Comparison of ENCODE assay signal across 19 cellular contexts in genomic region chr9:134841180-134841904, GRCh38. TPM values are rescaled to one million over a fixed set of nuclear protein-coding genes. Genes with fewer than 3 reads are reported as not detected.
DNase-seq lines count a peak whose midpoint lies in the region; ATAC-seq, FAIRE-seq and TF ChIP-seq lines count a peak whose summit lies in the region.
"Had no signal": no experiment of that assay in that cellular context is flagged by ENCODE, and none has a peak within 500 bp of the region (broad histone marks: within the 10 kb centered on the region; RNA-seq: fewer than 3 reads in every experiment).

No MANE protein-coding gene starts in this region.

- CTCF ChIA-PET in H1 (lab: Charles Lee; ENCODE audit: partially characterized antibody) = interaction anchor here (1.0 to 4.2 kb wide), 7 partner anchors 12 to 142 kb away, joined by 3 to 19 read pairs (median 6); no protein-coding TSS in a partner anchor

- no peaks in the 10 kb centered on the region for H3K9me3 Mint-ChIP-seq in effector memory CD8-positive, alpha-beta T cell
- H3K9me3 Mint-ChIP-seq: CD4-positive, CD25-positive, alpha-beta regulatory T cell; CD8-positive, alpha-beta memory T cell; H9 had no signal

- H2AFZ ChIP-seq in H1 (ENCODE audit: low read length) (no peak overlapping the region), mesenchymal stem cell (ENCODE audit: low read depth, low read length) (no peak overlapping the region)

- H3K9me3 ChIP-seq in H1 (ENCODE audit: insufficient read depth in 2 of 2, low read depth in 1 of 2, low read length in 1 of 2) (no peaks in the 10 kb centered on the region), mesenchymal stem cell (ENCODE audit: control insufficient read depth, low read length) (no peaks in the 10 kb centered on the region)
- H3K9me3 ChIP-seq: BE2C had no signal

- H3K4me1 Mint-ChIP-seq in effector memory CD8-positive, alpha-beta T cell (ENCODE audit: low read depth in 2 of 2) = no peaks in the 10 kb centered on the region
- H3K4me1 Mint-ChIP-seq: CD4-positive, CD25-positive, alpha-beta regulatory T cell; CD8-positive, alpha-beta memory T cell had no signal

- POLR2A ChIA-PET in H1 (lab: Charles Lee; ENCODE audit: partially characterized antibody) = no interaction called here

- no peak for TF ChIP-seq POLR2A in H1 (IDR thresholded peaks at IDR 0.05; ENCODE audit: control extremely low read depth in 1 of 2, low read depth in 2 of 2, low read length in 2 of 2)

- ATAC-seq in Right ventricle myocardium superior (ENCODE audit: poor library complexity) = no peak
- ATAC-seq in left cardiac atrium = no peak
- ATAC-seq in effector memory CD8-positive, alpha-beta T cell (replicated peaks) = no peak

- H3K79me2 ChIP-seq in H1 (ENCODE audit: control insufficient read depth in 1 of 2, insufficient read depth in 2 of 2, low read length in 2 of 2) = no peaks in the 10 kb centered on the region

- H3K79me1 ChIP-seq in H1 (ENCODE audit: low read depth, low read length) (no peaks in the 10 kb centered on the region), mesenchymal stem cell (replicated peaks; ENCODE audit: low read length, poor library complexity, severe bottlenecking) (peaks cover 15% of the 10 kb centered on the region)

- H4K5ac ChIP-seq in H1 (ENCODE audit: insufficient read length, low read depth, low read length) = no peak overlapping the region

- H3K4me3 ChIP-seq in H1 (ENCODE audit: extremely low read depth in 1 of 4, insufficient read depth in 2 of 4, low read depth in 3 of 4, low read length in 4 of 4) (no peak overlapping the region), mesenchymal stem cell (ENCODE audit: insufficient read depth in 1 of 2, low read depth in 1 of 2, low read length in 2 of 2) (no peak overlapping the region)

- TF ChIP-seq RAD21 in H1 (IDR thresholded peaks at IDR 0.05 in 1 of 2, conservative IDR thresholded peaks at IDR 0.05 in 1 of 2; ENCODE audit: low read depth in 2 of 2, low read length in 2 of 2) = no peak

- no peak overlapping the region for H3K56ac ChIP-seq in H1 (replicated peaks; ENCODE audit: insufficient read length, low read depth, low read length)

- H2BK12ac ChIP-seq in H1 (ENCODE audit: low read depth, low read length) (no peak overlapping the region), mesenchymal stem cell (ENCODE audit: low read length in 2 of 2) (no peak overlapping the region)

- no peaks in the 10 kb centered on the region for H3K23me2 ChIP-seq in H1 (ENCODE audit: low read depth, low read length)

- H2BK5ac ChIP-seq in H1 (ENCODE audit: low read depth, low read length) = 0 out of 2 replicates have a peak overlapping the region, but pooled peaks have one; percentile 52
- H2BK5ac ChIP-seq in mesenchymal stem cell (ENCODE audit: low read depth, low read length, poor library complexity, severe bottlenecking) = no peak overlapping the region

- no peak overlapping the region for H3K4me2 ChIP-seq in H1 (ENCODE audit: insufficient read depth in 1 of 2, low read depth in 2 of 2, low read length in 2 of 2)
- H3K4me2 ChIP-seq in mesenchymal stem cell (ENCODE audit: low read length, poor library complexity, severe bottlenecking) = no peak overlapping the region

- no peaks in the 10 kb centered on the region for H3K27me3 Mint-ChIP-seq in effector memory CD8-positive, alpha-beta T cell
- H3K27me3 Mint-ChIP-seq: CD4-positive, CD25-positive, alpha-beta regulatory T cell; CD8-positive, alpha-beta memory T cell had no signal

- 88% methylated on average over 14 of the region's 15 CpGs; no CpG with 5 or more reads in 1 of the 2 experiments for WGBS in H1 (ENCODE audit: extremely low coverage in 1 of 2, insufficient coverage in 1 of 2, insufficient read length in 1 of 2, insufficient replicate concordance in 2 of 2, low coverage in 1 of 2, low lambda C conversion rate in 2 of 2, missing lambda C conversion rate in 1 of 2), 2 experiments
- WGBS in mesenchymal stem cell = 98% methylated on average over 13 of the region's 15 CpGs

- H2BK15ac ChIP-seq in H1 (ENCODE audit: low read length) (no peak overlapping the region), mesenchymal stem cell (ENCODE audit: low read depth, poor library complexity, severe bottlenecking) (no peak overlapping the region)

- H3K27me3 ChIP-seq in H1 (replicated peaks in 1 of 4; ENCODE audit: control insufficient read depth in 3 of 4, extremely low read depth in 1 of 4, insufficient read depth in 3 of 4, low read length in 3 of 4) = no peaks in the 10 kb centered on the region
- H3K27me3 ChIP-seq in mesenchymal stem cell (ENCODE audit: control insufficient read depth in 1 of 2, insufficient read depth in 1 of 2, low read length in 2 of 2) = no peaks in the 10 kb centered on the region
- H3K27me3 ChIP-seq: BE2C had no signal

- no peak overlapping the region for H3K4me3 Mint-ChIP-seq in effector memory CD8-positive, alpha-beta T cell
- H3K4me3 Mint-ChIP-seq: CD4-positive, CD25-positive, alpha-beta regulatory T cell; CD8-positive, alpha-beta memory T cell; H9 had no signal

- intact Hi-C loops in Right ventricle myocardium superior (cut with DNase I) = no loop called here
- intact Hi-C loops in left cardiac atrium (cut with DNase I) = no loop called here

- DNase-seq in Right ventricle myocardium superior (peak; percentile 16), left cardiac atrium (no peak), H1 (ENCODE audit: low read depth in 1 of 2, low spot score in 2 of 2) (no peak), mesenchymal stem cell (no peak), GM19239 (ENCODE audit: insufficient read length, low spot score) (no peak), NCI-H345 treated with DMSO at 0.1 percent for 48 hours (lab: John Stamatoyannopoulos, UW; ENCODE audit: unreplicated experiment) (no peak)
- DNase-seq in effector memory CD8-positive, alpha-beta T cell = no peak
- DNase-seq: BE2C; C1 segment of cervical spinal cord; CD4-positive, CD25-positive, alpha-beta regulatory T cell; COR-L47; DMS153; DMS79; GDM1; GOT3; H9 had no signal

- H3K27ac Mint-ChIP-seq in effector memory CD8-positive, alpha-beta T cell = no peak overlapping the region
- H3K27ac Mint-ChIP-seq: CD4-positive, CD25-positive, alpha-beta regulatory T cell; CD8-positive, alpha-beta memory T cell; H9 had no signal

- H3K18ac ChIP-seq in H1 (ENCODE audit: extremely low read depth, low read length) (no peak overlapping the region), mesenchymal stem cell (ENCODE audit: low read depth in 1 of 2, low read length in 2 of 2) (no peak overlapping the region)

- H3K23ac ChIP-seq in H1 (ENCODE audit: insufficient read length) = no peak overlapping the region
- no peak overlapping the region for H3K23ac ChIP-seq in mesenchymal stem cell (ENCODE audit: low read length in 2 of 2)

- H3K9ac ChIP-seq in H1 (replicated peaks in 1 of 4; ENCODE audit: extremely low read depth in 1 of 4, low read depth in 3 of 4, low read length in 3 of 4) (no peak overlapping the region), mesenchymal stem cell (ENCODE audit: low read length) (no peak overlapping the region)

- H3K36me3 ChIP-seq in H1 (ENCODE audit: control insufficient read depth in 2 of 4, insufficient read depth in 4 of 4, low read length in 3 of 4) = no peaks in the 10 kb centered on the region; a peak in 1 of 8 replicates
- H3K36me3 ChIP-seq in mesenchymal stem cell (ENCODE audit: control insufficient read depth in 1 of 2, insufficient read depth in 2 of 2, low read depth in 1 of 2, low read length in 2 of 2) = peaks cover 84 to 94% of the 10 kb centered on the region in 2 experiments
- H3K36me3 ChIP-seq: BE2C had no signal

- H2AK5ac ChIP-seq in H1 (ENCODE audit: low read depth, low read length) (no peak overlapping the region; the same call in 1 of the 2 replicates), mesenchymal stem cell (ENCODE audit: low read length, severe bottlenecking) (no peak overlapping the region)

- TF ChIP-seq EP300 in H1 (IDR thresholded peaks at IDR 0.05; ENCODE audit: borderline replicate concordance in 1 of 2, low read depth in 2 of 2, low read length in 2 of 2) = no peak

- no peak overlapping the region for H3K14ac ChIP-seq in H1 (ENCODE audit: insufficient read length)
- H3K14ac ChIP-seq in mesenchymal stem cell (ENCODE audit: low read length in 2 of 2) = no peak overlapping the region

- no peak overlapping the region; the same call in 1 of the 2 replicates for H3K27ac ChIP-seq in H1 (ENCODE audit: low read depth, low read length)
- H3K27ac ChIP-seq in mesenchymal stem cell (ENCODE audit: low read length, poor library complexity, severe bottlenecking) = no peak overlapping the region

- H2BK120ac ChIP-seq in H1 (replicated peaks; ENCODE audit: low read depth, low read length) (no peak overlapping the region), mesenchymal stem cell (ENCODE audit: low read depth, low read length) (no peak overlapping the region)

- H3K4me1 ChIP-seq in H1 (replicated peaks in 1 of 4; ENCODE audit: control insufficient read depth in 3 of 4, insufficient read depth in 4 of 4, low read length in 3 of 4) (no peaks in the 10 kb centered on the region), mesenchymal stem cell (ENCODE audit: control insufficient read depth, insufficient read depth, low read depth, low read length) (peaks cover 7% of the 10 kb centered on the region)
- H3K4me1 ChIP-seq: BE2C had no signal

- no peak for TF ChIP-seq CTCF in H1 (IDR thresholded peaks at IDR 0.05; ENCODE audit: control extremely low read depth in 1 of 3, insufficient read depth in 1 of 3, low read depth in 1 of 3, low read length in 3 of 3)

- FAIRE-seq in H1 (lab: Jason Lieb, UNC) (no peak), GM19239 (lab: Jason Lieb, UNC) (no peak)

- H3K36me3 Mint-ChIP-seq in effector memory CD8-positive, alpha-beta T cell (ENCODE audit: insufficient read depth) = peaks cover 7% of the 10 kb centered on the region
- H3K36me3 Mint-ChIP-seq: CD4-positive, CD25-positive, alpha-beta regulatory T cell; CD8-positive, alpha-beta memory T cell had no signal

- no peak overlapping the region for H2BK20ac ChIP-seq in H1 (ENCODE audit: low read length)

- no peaks in the 10 kb centered on the region for H4K20me1 ChIP-seq in H1 (replicated peaks in 1 of 2; ENCODE audit: control insufficient read depth in 1 of 2, insufficient read depth in 2 of 2, low read length in 2 of 2)

- H3K4ac ChIP-seq in H1 (replicated peaks; ENCODE audit: insufficient read length, low read depth, low read length) = no peak overlapping the region
- no peak overlapping the region for H3K4ac ChIP-seq in mesenchymal stem cell (ENCODE audit: low read depth in 1 of 2, low read length in 2 of 2)

- H4K8ac ChIP-seq in H1 (ENCODE audit: extremely low read depth, insufficient read depth, low read length) (no peak overlapping the region), mesenchymal stem cell (ENCODE audit: low read length) (peak overlapping the region; percentile 56)

- H4K91ac ChIP-seq in H1 (replicated peaks; ENCODE audit: insufficient read length, low read length) = no peak overlapping the region
- H4K91ac ChIP-seq in mesenchymal stem cell (ENCODE audit: low read length) = peak overlapping the region; percentile 28

RNA-seq across cellular contexts. Expression of gene FCN2, which starts 39.3 kb away (rescaled TPM):
- total RNA-seq in Right ventricle myocardium superior = 0.30 TPM
- total RNA-seq in left cardiac atrium = 1 to 10 TPM in 1 of 2 donors, not detected in 1; 2.0 TPM
- total RNA-seq in H1 (2021; fragmentation: NEBNext Ultra II Directional; extraction: Animal tissue kit (Norgen Biotek cat#: 25700)) = not detected in 2 replicates
- not detected in 2 replicates for polyA plus RNA-seq in H1 (2011; rRNA removed)
- polyA plus RNA-seq in H1 (2011; cell fraction: cytosol; rRNA removed) = not detected
- polyA plus RNA-seq in H1 (2011; cell fraction: nucleus; rRNA removed) = not detected
- not detected in 4 replicates for polyA plus RNA-seq in H1 (2012, experiment 1 of 2)
- polyA plus RNA-seq in H1 (2012, experiment 2 of 2) = not detected
- not detected for polyA plus RNA-seq in H1 (2013, experiment 1 of 2)
- polyA plus RNA-seq in H1 (2013, experiment 2 of 2) = not detected
- not detected in 2 replicates for polyA minus RNA-seq in H1 (2011; rRNA and poly(A)+ RNA removed)
- not detected for polyA minus RNA-seq in H1 (2011; cell fraction: cytosol; rRNA and poly(A)+ RNA removed)
- not detected for polyA minus RNA-seq in H1 (2011; cell fraction: nucleus; rRNA and poly(A)+ RNA removed)
- polyA plus RNA-seq in mesenchymal stem cell (2013, experiment 1 of 2) = not detected
- not detected for polyA plus RNA-seq in mesenchymal stem cell (2013, experiment 2 of 2)
- total RNA-seq: A172; CD4-positive, CD25-positive, alpha-beta regulatory T cell; CD8-positive, alpha-beta memory T cell; Daoy; H9 had no signal
- polyA plus RNA-seq: CD4-positive, CD25-positive, alpha-beta regulatory T cell; CD8-positive, alpha-beta memory T cell had no signal
